8 cellular contexts compared by ENCODE assay signal in genomic region chr11:64652586-64653387, GRCh38.
A peak's percentile ranks its signal among the peaks of the same experiment; 100 is the strongest.
DNase-seq lines count a peak whose midpoint lies in the region; ATAC-seq and TF ChIP-seq lines count a peak whose summit lies in the region.

No MANE protein-coding gene starts in this region.

- H3K27me3 Mint-ChIP-seq in central memory CD8-positive, alpha-beta T cell, result peaks cover 14% of the 10 kb centered on the region

- no peaks in the 10 kb centered on the region for H3K9me3 Mint-ChIP-seq in central memory CD8-positive, alpha-beta T cell

- H3K27ac Mint-ChIP-seq in central memory CD8-positive, alpha-beta T cell (ENCODE audit: low read depth), result no peak overlapping the region

- H3K4me3 Mint-ChIP-seq in central memory CD8-positive, alpha-beta T cell, result no peak overlapping the region

- DNase-seq in A172 (ENCODE audit: low spot score) (peak; percentile 60), GM13977 (ENCODE audit: low spot score) (peak; percentile 85), NCI-H2196 (lab: John Stamatoyannopoulos, UW; ENCODE audit: unreplicated experiment) (peak; percentile 86), left kidney (ENCODE audit: low read depth, low spot score) (peak; percentile 92)
- DNase-seq in activated CD4-positive, CD25-positive, alpha-beta regulatory T cell treated with anti-CD3 and anti-CD28 coated beads, Interleukin-2, amount 50 U/mL, for 72 hours, result peak; percentile 78
- peak; percentile 54 to 61 for DNase-seq in central memory CD8-positive, alpha-beta T cell (ENCODE audit: low spot score in 2 of 2)
- DNase-seq in stimulated activated CD4-positive, alpha-beta T cell treated with anti-CD3 and anti-CD28 coated beads, Interleukin-4, amount 100 ng/mL, for 24 hours, result peak; percentile 82

- H3K36me3 Mint-ChIP-seq in central memory CD8-positive, alpha-beta T cell (ENCODE audit: insufficient read depth), result no peaks in the 10 kb centered on the region

- in situ Hi-C loops in GM13977 (cut with MboI; ENCODE audit: low pct_unique_long_range_greater_than_20kb, low sequenced_read_pairs, unreplicated experiment), result no loop called here

- peak; percentile 49 for ATAC-seq in central memory CD8-positive, alpha-beta T cell (replicated peaks; ENCODE audit: extremely low read depth, poor library complexity, severe bottlenecking)
- no peak for ATAC-seq in HG02798 (IDR thresholded peaks at IDR 0.05; ENCODE audit: poor library complexity, unreplicated experiment)

- peak; percentile 89 for TF ChIP-seq CTCF in GM13977 (IDR thresholded peaks at IDR 0.05; ENCODE audit: extremely low read depth, insufficient read depth, missing control alignments)

- peaks cover 7% of the 10 kb centered on the region for H3K4me1 Mint-ChIP-seq in central memory CD8-positive, alpha-beta T cell
